ENCODE assay signal across 21 cellular contexts in genomic region chr10:132471484-132471883, GRCh38.
"Had no signal": no experiment of that assay in that cellular context is flagged by ENCODE, and none has a peak within 500 bp of the region (broad histone marks: within the 10 kb centered on the region; RNA-seq: fewer than 3 reads in every experiment).

No MANE protein-coding gene starts in this region.

- DNase-seq: activated CD4-positive, alpha-beta T cell treated with anti-CD3 and anti-CD28 coated beads for 1 hour; activated CD8-positive, alpha-beta memory T cell treated with anti-CD3 and anti-CD28 coated beads, Interleukin-2, amount 10 ng/mL, durations not matched to agents 7 days and 5 days; activated CD8-positive, alpha-beta T cell treated with anti-CD3 and anti-CD28 coated beads, Interleukin-2, amount 10 ng/mL, durations not matched to agents 7 days and 5 days; activated effector memory CD4-positive, alpha-beta T cell treated with Interleukin-2 at 50 U/mL for 16 hours; activated naive CD8-positive, alpha-beta T cell treated with anti-CD3 and anti-CD28 coated beads, Interleukin-2, amount 10 ng/mL, durations not matched to agents 7 days and 5 days; brain microvascular endothelial cell; caudate nucleus; endodermal cell; foreskin fibroblast; head of caudate nucleus; hypothalamus; immature natural killer cell; stimulated activated naive CD4-positive, alpha-beta T cell had no signal

- H3K36me3 Mint-ChIP-seq: activated CD8-positive, alpha-beta memory T cell treated with anti-CD3 and anti-CD28 coated beads, Interleukin-2, amount 10 ng/mL, durations not matched to agents 7 days and 5 days; activated naive CD4-positive, alpha-beta T cell treated with anti-CD3 and anti-CD28 coated beads, Interleukin-2, amount 10 ng/mL, durations not matched to agents 7 days and 5 days; activated naive CD8-positive, alpha-beta T cell treated with anti-CD3 and anti-CD28 coated beads, Interleukin-2, amount 10 ng/mL, durations not matched to agents 7 days and 5 days; immature natural killer cell had no signal

- ATAC-seq: activated CD8-positive, alpha-beta memory T cell treated with anti-CD3 and anti-CD28 coated beads, Interleukin-2, amount 10 ng/mL, durations not matched to agents 7 days and 5 days; esophagus mucosa had no signal

- H3K27ac ChIP-seq: brain microvascular endothelial cell, neutrophil, ovary, suprapubic skin had no signal

- H3K4me3 ChIP-seq: ovary, suprapubic skin, tibial artery had no signal

- H3K27me3 ChIP-seq: brain microvascular endothelial cell, ovary, suprapubic skin had no signal

- H3K9me3 Mint-ChIP-seq: activated naive CD4-positive, alpha-beta T cell treated with anti-CD3 and anti-CD28 coated beads, Interleukin-2, amount 10 ng/mL, durations not matched to agents 7 days and 5 days; activated naive CD8-positive, alpha-beta T cell treated with anti-CD3 and anti-CD28 coated beads, Interleukin-2, amount 10 ng/mL, durations not matched to agents 7 days and 5 days; immature natural killer cell had no signal

- H3K9me3 ChIP-seq: neutrophil, ovary, suprapubic skin, tibial artery had no signal

- H3K4me1 Mint-ChIP-seq: activated CD8-positive, alpha-beta memory T cell treated with anti-CD3 and anti-CD28 coated beads, Interleukin-2, amount 10 ng/mL, durations not matched to agents 7 days and 5 days; activated naive CD4-positive, alpha-beta T cell treated with anti-CD3 and anti-CD28 coated beads, Interleukin-2, amount 10 ng/mL, durations not matched to agents 7 days and 5 days; immature natural killer cell had no signal

- H3K4me3 Mint-ChIP-seq: activated CD8-positive, alpha-beta memory T cell treated with anti-CD3 and anti-CD28 coated beads, Interleukin-2, amount 10 ng/mL, durations not matched to agents 7 days and 5 days; activated CD8-positive, alpha-beta T cell treated with anti-CD3 and anti-CD28 coated beads, Interleukin-2, amount 10 ng/mL, durations not matched to agents 7 days and 5 days; activated naive CD4-positive, alpha-beta T cell treated with anti-CD3 and anti-CD28 coated beads, Interleukin-2, amount 10 ng/mL, durations not matched to agents 7 days and 5 days; activated naive CD8-positive, alpha-beta T cell treated with anti-CD3 and anti-CD28 coated beads, Interleukin-2, amount 10 ng/mL, durations not matched to agents 7 days and 5 days; endodermal cell; immature natural killer cell; nephron had no signal

- H3K27ac Mint-ChIP-seq: activated CD8-positive, alpha-beta memory T cell treated with anti-CD3 and anti-CD28 coated beads, Interleukin-2, amount 10 ng/mL, durations not matched to agents 7 days and 5 days; activated CD8-positive, alpha-beta T cell treated with anti-CD3 and anti-CD28 coated beads, Interleukin-2, amount 10 ng/mL, durations not matched to agents 7 days and 5 days; activated naive CD4-positive, alpha-beta T cell treated with anti-CD3 and anti-CD28 coated beads, Interleukin-2, amount 10 ng/mL, durations not matched to agents 7 days and 5 days; activated naive CD8-positive, alpha-beta T cell treated with anti-CD3 and anti-CD28 coated beads, Interleukin-2, amount 10 ng/mL, durations not matched to agents 7 days and 5 days; endodermal cell; immature natural killer cell; progenitor cell of endocrine pancreas had no signal
